Comparison of ENCODE assay signal across 8 cellular contexts in the genomic region with DNA sequence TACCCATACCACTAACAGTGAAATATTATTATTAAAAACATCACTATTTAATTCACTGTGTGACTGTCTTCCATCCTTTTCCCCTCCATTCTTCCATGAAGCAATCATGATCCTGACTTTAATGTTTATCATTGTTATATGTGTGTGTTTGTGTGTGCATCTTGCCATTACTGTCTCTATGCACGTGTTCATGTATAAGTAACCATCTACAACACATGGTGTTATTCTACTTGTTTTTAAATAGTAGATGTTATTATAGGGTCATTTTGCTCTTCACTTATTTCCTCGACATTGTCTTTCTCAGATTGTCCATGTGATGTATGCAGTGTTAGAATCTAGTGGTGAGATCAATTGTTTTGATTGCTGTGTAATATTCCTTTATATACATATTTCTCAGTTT.
"Had no signal": no experiment of that assay in that cellular context is flagged by ENCODE, and none has a peak within 500 bp of the region (broad histone marks: within the 10 kb centered on the region; RNA-seq: fewer than 3 reads in every experiment).

No MANE protein-coding gene starts in this region.

- FAIRE-seq: G401.6, GM12878, GM12891, GM12892, GM18507, GM19239 had no signal

- H3K4me3 ChIP-seq: GM12878 had no signal

- DNase-seq: GDM1, GF-D8 had no signal

- ATAC-seq: GM12878 had no signal
